ENCODE assay signal across 8 cellular contexts in the genomic region with DNA sequence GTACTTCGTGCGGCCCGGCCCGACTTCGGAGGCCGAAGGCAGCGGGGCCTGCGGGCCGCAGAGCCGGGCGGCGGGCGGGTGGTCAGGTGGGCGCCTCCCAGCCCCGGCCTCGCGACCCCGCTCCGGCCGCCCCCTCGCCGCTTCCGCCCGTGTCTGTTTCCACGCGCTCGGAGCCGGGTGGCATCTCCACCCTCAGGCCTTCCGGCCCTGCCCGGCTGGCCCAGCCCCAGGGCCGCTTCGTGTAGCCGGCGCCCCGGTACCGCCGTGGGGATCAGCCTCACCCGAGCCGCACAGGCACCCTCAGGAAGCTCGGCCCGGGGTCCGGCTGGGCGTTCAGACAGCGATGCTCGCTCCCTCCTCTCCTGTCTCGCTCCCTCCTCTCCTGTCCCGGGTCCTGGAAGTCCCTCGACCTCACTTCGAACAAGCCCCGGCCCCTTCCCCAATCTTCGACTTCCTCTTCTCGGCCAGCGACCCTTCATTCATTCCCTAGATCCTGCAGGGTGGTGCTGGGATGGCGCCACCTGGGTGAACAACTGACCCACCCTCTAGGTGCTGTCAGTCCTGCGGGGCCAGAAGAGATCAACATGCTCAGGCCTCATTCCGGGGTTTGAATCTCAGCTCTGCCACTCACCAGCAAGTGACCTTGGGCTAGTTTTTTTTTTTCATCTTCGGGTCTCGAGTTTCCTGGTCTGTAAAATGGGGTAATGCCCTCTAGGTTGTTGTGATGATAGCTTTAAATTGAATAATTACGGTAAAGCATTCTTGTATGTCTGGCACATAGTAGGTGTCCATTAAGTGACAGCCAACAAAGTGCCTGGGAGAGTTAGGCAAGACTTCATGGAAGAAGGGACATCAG. TPM values are rescaled to one million over a fixed set of nuclear protein-coding genes. Genes with fewer than 3 reads are reported as not detected.
DNase-seq lines count a peak whose midpoint lies in the region; ATAC-seq and TF ChIP-seq lines count a peak whose summit lies in the region.

No MANE protein-coding gene starts in this region.

- WGBS in testis, 2 donors: 1 to 4% methylated on average over 12 to 37 of the region's 59 CpGs

- ATAC-seq in GM21367 (IDR thresholded peaks at IDR 0.05; ENCODE audit: unreplicated experiment): peak; percentile 51
- ATAC-seq in HG03571 (IDR thresholded peaks at IDR 0.05; ENCODE audit: unreplicated experiment): peak; percentile 35

- TF ChIP-seq POLR2A in testis (IDR thresholded peaks at IDR 0.05): no peak

- H3K4me1 ChIP-seq in ES-I3 (ENCODE audit: insufficient read depth, low read length) (no peaks in the 10 kb centered on the region), testis (peaks cover 9% of the 10 kb centered on the region)

- H3K36me3 ChIP-seq in ES-I3 (ENCODE audit: insufficient read depth, low read length): no peaks in the 10 kb centered on the region; the same call in 1 of the 2 replicates
- peaks cover 35% of the 10 kb centered on the region for H3K36me3 ChIP-seq in WERI-Rb-1
- no peaks in the 10 kb centered on the region for H3K36me3 ChIP-seq in testis (ENCODE audit: low read depth, missing control alignments)

- H3K9me3 ChIP-seq in ES-I3 (ENCODE audit: control insufficient read depth, insufficient read depth, low read length): no peaks in the 10 kb centered on the region
- no peaks in the 10 kb centered on the region for H3K9me3 ChIP-seq in WERI-Rb-1 (ENCODE audit: severe bottlenecking)
- H3K9me3 ChIP-seq in testis: no peaks in the 10 kb centered on the region

- peak; percentile 27; the same call in 1 of the 2 replicates for TF ChIP-seq CTCF in WERI-Rb-1 (IDR thresholded peaks at IDR 0.05; ENCODE audit: low read depth, low read length)
- TF ChIP-seq CTCF in testis (IDR thresholded peaks at IDR 0.05): no peak

- H3K4me3 ChIP-seq in WERI-Rb-1 (ENCODE audit: low read depth, low read length) (peak overlapping the region; percentile 78), testis (peak overlapping the region; percentile 82 to 96)

- intact Hi-C loops in testis (cut with DNase I; ENCODE audit: low total_unique reads): no loop called here

- peak overlapping the region; percentile 80 for H3K27ac ChIP-seq in WERI-Rb-1
- peak overlapping the region; percentile 64 to 89 for H3K27ac ChIP-seq in testis

- H3K27me3 ChIP-seq in WERI-Rb-1 (ENCODE audit: insufficient read depth, low read depth, severe bottlenecking) (no peaks in the 10 kb centered on the region), testis (no peaks in the 10 kb centered on the region)

- DNase-seq in WERI-Rb-1: peak; percentile 68
- DNase-seq in effector CD8-positive, alpha-beta T cell (lab: John Stamatoyannopoulos, UW): peak; percentile 27
- DNase-seq in mesenteric fat pad (ENCODE audit: low spot score): peak; percentile 90
- peak; percentile 51 for DNase-seq in testis
- no peak for DNase-seq in 8988T

- peak overlapping the region; percentile 95 for H3K9ac ChIP-seq in ES-I3 (ENCODE audit: low read depth, low read length)

RNA-seq across cellular contexts. Expression of gene VPS4A, which starts 0.6 kb away (rescaled TPM):
- total RNA-seq in mesenteric fat pad (36.3 TPM), testis (10 to 100 TPM; 39.8 to 43.1 TPM)
- polyA plus RNA-seq in testis (ENCODE audit: insufficient read depth, low read depth, low replicate concordance): 31.9 TPM

RNA-seq across cellular contexts. Expression of gene PDF, which starts 18.6 kb away (rescaled TPM):
- total RNA-seq in mesenteric fat pad (14.8 TPM), testis (10 to 100 TPM; 25.7 to 27.9 TPM)
- 3.9 TPM for polyA plus RNA-seq in testis (ENCODE audit: insufficient read depth, low read depth, low replicate concordance)

RNA-seq across cellular contexts. Expression of gene COG8, which starts 27.6 kb away (rescaled TPM):
- total RNA-seq in mesenteric fat pad: 25.0 TPM
- total RNA-seq in testis: 10 to 100 TPM; 90.8 to 96.6 TPM
- 74.1 TPM for polyA plus RNA-seq in testis (ENCODE audit: insufficient read depth, low read depth, low replicate concordance)

RNA-seq across cellular contexts. Expression of gene NIP7, which starts 27.8 kb away (rescaled TPM):
- total RNA-seq in mesenteric fat pad: 32.8 TPM
- 10 to 100 TPM; 16.2 to 17.2 TPM for total RNA-seq in testis
- polyA plus RNA-seq in testis (ENCODE audit: insufficient read depth, low read depth, low replicate concordance): 22.4 TPM

RNA-seq across cellular contexts. Expression of gene TMED6, which starts 39.8 kb away (rescaled TPM):
- total RNA-seq in mesenteric fat pad: 1.2 TPM
- 1 to 10 TPM in 1 of 2 donors, not detected in 1; 1.4 TPM for total RNA-seq in testis
- polyA plus RNA-seq in testis (ENCODE audit: insufficient read depth, low read depth, low replicate concordance): 1.6 TPM
